24 cellular contexts compared by ENCODE assay signal in the genomic region with DNA sequence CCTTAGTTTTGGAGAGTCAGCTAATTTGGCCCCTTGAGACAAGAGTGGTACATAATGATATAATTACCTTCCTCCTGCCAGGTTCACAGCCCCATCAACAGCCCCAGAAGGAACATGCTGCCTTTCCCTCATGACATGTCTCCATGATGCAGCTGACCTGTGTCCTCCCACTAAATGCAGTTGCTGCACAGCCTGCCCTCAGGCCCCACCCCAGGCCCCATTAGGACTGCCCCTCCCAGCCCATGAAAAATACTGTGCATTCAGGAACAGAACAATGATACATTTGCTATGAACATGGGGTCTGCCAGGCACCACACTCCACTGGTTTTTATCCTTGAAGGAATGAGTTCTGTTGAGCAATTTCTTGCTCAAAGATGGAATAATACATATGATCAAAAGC.
"Had no signal": no experiment of that assay in that cellular context is flagged by ENCODE, and none has a peak within 500 bp of the region (broad histone marks: within the 10 kb centered on the region; RNA-seq: fewer than 3 reads in every experiment).

No MANE protein-coding gene starts in this region.

- H3K27ac ChIP-seq: brain microvascular endothelial cell had no signal

- H3K27me3 Mint-ChIP-seq: activated naive CD8-positive, alpha-beta T cell had no signal

- H3K4me3 Mint-ChIP-seq: activated CD4-positive, alpha-beta memory T cell treated with anti-CD3 and anti-CD28 coated beads, Interleukin-2, amount 10 ng/mL, durations not matched to agents 7 days and 5 days; activated CD4-positive, alpha-beta T cell treated with anti-CD3 and anti-CD28 coated beads, Interleukin-2, amount 10 ng/mL, durations not matched to agents 7 days and 5 days; activated naive CD8-positive, alpha-beta T cell; activated T-cell treated with anti-CD3 and anti-CD28 coated beads, Interleukin-2, amount 50 U/mL, for 4 hours; activated T-helper 17 cell treated with anti-CD3 and anti-CD28 coated beads, Interleukin-2, amount 50 U/mL, for 72 hours; central memory CD8-positive, alpha-beta T cell; T-helper 17 cell; WTC11 had no signal

- H3K4me1 Mint-ChIP-seq: activated CD4-positive, alpha-beta memory T cell treated with anti-CD3 and anti-CD28 coated beads, Interleukin-2, amount 10 ng/mL, durations not matched to agents 7 days and 5 days; activated CD4-positive, alpha-beta T cell treated with anti-CD3 and anti-CD28 coated beads, Interleukin-2, amount 10 ng/mL, durations not matched to agents 7 days and 5 days; activated T-helper 17 cell treated with anti-CD3 and anti-CD28 coated beads, Interleukin-2, amount 50 U/mL, for 72 hours; central memory CD8-positive, alpha-beta T cell had no signal

- H3K27ac Mint-ChIP-seq: activated CD4-positive, alpha-beta memory T cell treated with anti-CD3 and anti-CD28 coated beads, Interleukin-2, amount 10 ng/mL, durations not matched to agents 7 days and 5 days; activated CD4-positive, alpha-beta T cell treated with anti-CD3 and anti-CD28 coated beads, Interleukin-2, amount 10 ng/mL, durations not matched to agents 7 days and 5 days; activated naive CD8-positive, alpha-beta T cell; activated T-helper 17 cell treated with anti-CD3 and anti-CD28 coated beads, Interleukin-2, amount 50 U/mL, for 72 hours; T-helper 17 cell; WTC11 had no signal

- H3K9me3 Mint-ChIP-seq: activated CD4-positive, alpha-beta memory T cell treated with anti-CD3 and anti-CD28 coated beads, Interleukin-2, amount 10 ng/mL, durations not matched to agents 7 days and 5 days; activated CD4-positive, alpha-beta T cell treated with anti-CD3 and anti-CD28 coated beads, Interleukin-2, amount 10 ng/mL, durations not matched to agents 7 days and 5 days; activated T-cell treated with anti-CD3 and anti-CD28 coated beads, Interleukin-2, amount 50 U/mL, for 4 hours; activated T-helper 17 cell treated with anti-CD3 and anti-CD28 coated beads, Interleukin-2, amount 50 U/mL, for 72 hours; central memory CD8-positive, alpha-beta T cell; WTC11 had no signal

- H3K36me3 Mint-ChIP-seq: activated naive CD8-positive, alpha-beta T cell; WTC11 had no signal

- ATAC-seq: activated T-cell treated with anti-CD3 and anti-CD28 coated beads, Interleukin-2, amount 50 U/mL, for 4 hours; activated T-helper 17 cell treated with anti-CD3 and anti-CD28 coated beads, Interleukin-2, amount 50 U/mL, for 72 hours; esophagus mucosa; T-helper 17 cell; WTC11 had no signal

- DNase-seq: activated CD4-positive, alpha-beta memory T cell treated with anti-CD3 and anti-CD28 coated beads, Interleukin-2, amount 10 ng/mL, durations not matched to agents 7 days and 5 days; activated CD4-positive, alpha-beta T cell treated with anti-CD3 and anti-CD28 coated beads for 1 hour; activated CD4-positive, alpha-beta T cell treated with anti-CD3 and anti-CD28 coated beads for 4 hours; activated CD4-positive, alpha-beta T cell treated with anti-CD3 and anti-CD28 coated beads, Interleukin-2, amount 10 ng/mL, durations not matched to agents 7 days and 5 days; activated CD4-positive, alpha-beta T cell treated with anti-CD3 and anti-CD28 coated beads, Interleukin-2, amount 50 U/mL, for 4 hours; activated effector memory CD4-positive, alpha-beta T cell treated with Interleukin-2 at 50 U/mL for 16 hours; activated gamma-delta T cell treated with Interleukin-2 at 50 U/mL for 16 hours; activated naive CD4-positive, alpha-beta T cell treated with anti-CD3 and anti-CD28 coated beads, Interleukin-2, amount 50 U/mL, for 16 hours; activated naive CD4-positive, alpha-beta T cell treated with Interleukin-2 at 50 U/mL for 16 hours; activated T-cell treated with anti-CD3 and anti-CD28 coated beads, Interleukin-2, amount 50 U/mL, for 4 hours; amniotic stem cell; anterior cingulate cortex; brain microvascular endothelial cell; cortex of kidney; dermis blood vessel endothelial cell; effector CD8-positive, alpha-beta T cell; foreskin fibroblast; T-helper 1 cell; T-helper 17 cell had no signal
